In genomic region chr3:15601046-15601398, GRCh38 we compare ENCODE assay signal across 8 cellular contexts. TPM values are rescaled to one million over a fixed set of nuclear protein-coding genes. Genes with fewer than 3 reads are reported as not detected.
A peak's percentile ranks its signal among the peaks of the same experiment; 100 is the strongest.
DNase-seq lines count a peak whose midpoint lies in the region; ATAC-seq and TF ChIP-seq lines count a peak whose summit lies in the region.

No MANE protein-coding gene starts in this region.

- H3K4me3 ChIP-seq in SK-N-SH (ENCODE audit: low read depth in 2 of 2, low read length in 1 of 2), result peak overlapping the region; percentile 99
- H3K4me3 ChIP-seq in sigmoid colon, result peak overlapping the region; percentile 88 to 92 (median 90)

- no peak for DNase-seq in SK-N-SH
- DNase-seq in glomerular visceral epithelial cell (ENCODE audit: extremely low spot score), result peak; percentile 15
- DNase-seq in sigmoid colon, result no peak
- no peak for DNase-seq in activated CD8-positive, alpha-beta memory T cell treated with anti-CD3 and anti-CD28 coated beads, Interleukin-2, amount 50 U/mL, for 48 hours
- DNase-seq in effector CD4-positive, alpha-beta T cell, result no peak

- under 1% methylated on average over 18 of the region's 19 CpGs for WGBS in SK-N-SH (ENCODE audit: low lambda C conversion rate)
- WGBS in sigmoid colon, 2 donors, result 1% methylated on average over 19 of the region's 19 CpGs

- H3K36me3 ChIP-seq in SK-N-SH (replicated peaks in 1 of 2; ENCODE audit: control insufficient read depth in 1 of 2, insufficient read depth in 2 of 2, low read length in 1 of 2) (peaks cover 35 to 39% of the 10 kb centered on the region in 2 experiments), sigmoid colon (peaks cover 0 to 37% (median 5%) of the 10 kb centered on the region in 4 donors)

- H4K20me1 ChIP-seq in SK-N-SH (ENCODE audit: insufficient read depth), result no peaks in the 10 kb centered on the region

- no peaks in the 10 kb centered on the region for H3K9me2 ChIP-seq in SK-N-SH

- intact Hi-C loops in sigmoid colon (cut with DNase I), result loop anchor here (10.0 kb wide), 1 partner anchor 664 kb away; the partner anchor contains the start of genes DPH3 and OXNAD1

- POLR2A ChIA-PET in SK-N-SH (lab: Yijun Ruan, JAX), result interaction anchor here (1.5 to 1.7 kb wide), 2 partner anchors 50 to 74 kb away, joined by 4 to 5 read pairs; no protein-coding TSS in a partner anchor

- TF ChIP-seq CTCF in SK-N-SH (IDR thresholded peaks at IDR 0.05), result no peak
- TF ChIP-seq CTCF in sigmoid colon (IDR thresholded peaks at IDR 0.05), result no peak

- no peak for TF ChIP-seq POLR2A in sigmoid colon (IDR thresholded peaks at IDR 0.05)

- H3K79me2 ChIP-seq in SK-N-SH (ENCODE audit: insufficient read depth), result peaks cover 33% of the 10 kb centered on the region

- no peak for TF ChIP-seq EP300 in SK-N-SH (IDR thresholded peaks at IDR 0.05; ENCODE audit: borderline replicate concordance in 1 of 2, low read depth in 1 of 2, low read length in 1 of 2)
- no peak for TF ChIP-seq EP300 in sigmoid colon (IDR thresholded peaks at IDR 0.05)

- peak overlapping the region; percentile 86 for H3K9ac ChIP-seq in SK-N-SH

- no peak for TF ChIP-seq RAD21 in SK-N-SH (IDR thresholded peaks at IDR 0.05; ENCODE audit: low read length)

- H3F3A ChIP-seq in SK-N-SH (replicated peaks; ENCODE audit: insufficient read depth), result peaks cover 12% of the 10 kb centered on the region

- H3K27ac ChIP-seq in SK-N-SH (ENCODE audit: low read depth in 2 of 2, low read length in 1 of 2), result peak overlapping the region; percentile 85 to 87
- peak overlapping the region; percentile 83 to 91 (median 88) for H3K27ac ChIP-seq in sigmoid colon

- peak; percentile 20 for ATAC-seq in GM18502 (IDR thresholded peaks at IDR 0.05; ENCODE audit: poor library complexity, unreplicated experiment)
- ATAC-seq in HG02759 (IDR thresholded peaks at IDR 0.05; ENCODE audit: unreplicated experiment), result peak; percentile 12
- ATAC-seq in GM18858 (IDR thresholded peaks at IDR 0.05; ENCODE audit: unreplicated experiment), result no peak

- CTCF ChIA-PET in SK-N-SH (lab: Yijun Ruan, JAX), result interaction anchor here (1.0 to 1.9 kb wide), 4 partner anchors 15 to 211 kb away, joined by 3 to 8 read pairs (median 4); no protein-coding TSS in a partner anchor

- peaks cover 14 to 15% of the 10 kb centered on the region in 2 experiments; a peak in 3 of 4 replicates for H3K4me1 ChIP-seq in SK-N-SH (ENCODE audit: control insufficient read depth in 1 of 2, insufficient read depth in 2 of 2, low read depth in 1 of 2, low read length in 1 of 2)
- H3K4me1 ChIP-seq in sigmoid colon, result peaks cover 0 to 23% (median 18%) of the 10 kb centered on the region in 4 donors

- no peaks in the 10 kb centered on the region for H3K9me3 ChIP-seq in SK-N-SH
- H3K9me3 ChIP-seq in sigmoid colon, result no peaks in the 10 kb centered on the region

- peak overlapping the region; percentile 95 for H3K4me2 ChIP-seq in SK-N-SH

- H3K27me3 ChIP-seq in SK-N-SH (ENCODE audit: insufficient read depth) (no peaks in the 10 kb centered on the region), sigmoid colon (no peaks in the 10 kb centered on the region)

- peak overlapping the region; percentile 88 for H2AFZ ChIP-seq in SK-N-SH (ENCODE audit: low read depth)

TF ChIP-seq in SK-N-SH, 30 proteins besides CTCF, POLR2A, EP300 and RAD21:
- TF ChIP-seq RFX5 (IDR thresholded peaks at IDR 0.05; ENCODE audit: low read length) (no peak), YY1 (IDR thresholded peaks at IDR 0.05; ENCODE audit: low read depth) (0 out of 2 replicates have a peak, but pooled peaks have one; percentile 14)

RNA-seq across cellular contexts. Expression of gene HACL1, which starts 0.3 kb away (rescaled TPM):
- polyA plus RNA-seq in SK-N-SH (2012; rRNA removed) (15.1 and 23.0 TPM in 2 replicates), sigmoid colon (10 to 100 TPM; 10.9 to 13.4 (median 13.2) TPM)
- 16.9 and 17.0 TPM in 2 replicates for polyA plus RNA-seq in SK-N-SH (2012; cell fraction: cytosol; rRNA removed)
- 25.0 and 29.8 TPM in 2 replicates for polyA plus RNA-seq in SK-N-SH (2012; cell fraction: nucleus; rRNA removed)
- 10 to 100 TPM; 15.5 to 24.7 (median 22.1) TPM for total RNA-seq in sigmoid colon

RNA-seq across cellular contexts. Expression of gene BTD, which starts 0.5 kb away (rescaled TPM):
- polyA plus RNA-seq in SK-N-SH (2012; rRNA removed), result 23.6 and 32.5 TPM in 2 replicates
- polyA plus RNA-seq in SK-N-SH (2012; cell fraction: cytosol; rRNA removed), result 19.0 and 24.4 TPM in 2 replicates
- polyA plus RNA-seq in SK-N-SH (2012; cell fraction: nucleus; rRNA removed), result 20.3 and 28.3 TPM in 2 replicates
- 10 to 100 TPM; 23.5 to 35.5 (median 30.1) TPM for total RNA-seq in sigmoid colon
- 10 to 100 TPM in 1 of 3 donors, 1 to 10 TPM in 2; 6.6 to 13.5 (median 7.2) TPM for polyA plus RNA-seq in sigmoid colon
